ENCODE assay signal across 25 cellular contexts in genomic region chr9:135692410-135692809, GRCh38. TPM values are rescaled to one million over a fixed set of nuclear protein-coding genes. Genes with fewer than 3 reads are reported as not detected.
DNase-seq lines count a peak whose midpoint lies in the region; ATAC-seq and TF ChIP-seq lines count a peak whose summit lies in the region.
"Had no signal": no experiment of that assay in that cellular context is flagged by ENCODE, and none has a peak within 500 bp of the region (broad histone marks: within the 10 kb centered on the region; RNA-seq: fewer than 3 reads in every experiment).

No MANE protein-coding gene starts in this region.

- TF ChIP-seq CTCF in osteocyte (IDR thresholded peaks at IDR 0.05), result no peak

- intact Hi-C loops in head of caudate nucleus (cut with DNase I), result no loop called here

- H3K9ac ChIP-seq in GM23248, result no peak overlapping the region

- in situ Hi-C loops in GM23248 (cut with MboI), result no loop called here

- H3K4me2 ChIP-seq in GM23248 (ENCODE audit: unreplicated experiment), result no peak overlapping the region

- no peak overlapping the region for H2AFZ ChIP-seq in GM23248

- H3K4me1 ChIP-seq in GM23248 (ENCODE audit: insufficient read depth), result no peaks in the 10 kb centered on the region
- H3K4me1 ChIP-seq: foreskin keratinocyte, left ventricle myocardium inferior had no signal

- no peaks in the 10 kb centered on the region; the same call in 1 of the 2 replicates for H3K27me3 ChIP-seq in GM23248 (replicated peaks; ENCODE audit: insufficient read depth)

- H3K4me3 Mint-ChIP-seq in osteocyte (ENCODE audit: unreplicated experiment), result no peak overlapping the region
- H3K4me3 Mint-ChIP-seq: activated B cell treated with CpG ODN at 0.5 μM for 24 hours; activated CD4-positive, alpha-beta memory T cell treated with anti-CD3 and anti-CD28 coated beads, Interleukin-2, amount 10 ng/mL, durations not matched to agents 7 days and 5 days; activated naive CD4-positive, alpha-beta T cell treated with anti-CD3 and anti-CD28 coated beads, Interleukin-2, amount 50 U/mL, for 24 hours; T-helper 17 cell had no signal

- no peaks in the 10 kb centered on the region for H3K36me3 Mint-ChIP-seq in osteocyte (ENCODE audit: unreplicated experiment)
- H3K36me3 Mint-ChIP-seq: activated naive CD4-positive, alpha-beta T cell treated with anti-CD3 and anti-CD28 coated beads, Interleukin-2, amount 50 U/mL, for 24 hours had no signal

- H3K36me3 ChIP-seq in GM23248 (ENCODE audit: low read depth), result no peaks in the 10 kb centered on the region
- H3K36me3 ChIP-seq: left ventricle myocardium inferior had no signal

- H3K4me1 Mint-ChIP-seq in osteocyte (ENCODE audit: unreplicated experiment), result no peaks in the 10 kb centered on the region
- H3K4me1 Mint-ChIP-seq: activated B cell treated with CpG ODN at 0.5 μM for 24 hours; activated CD4-positive, alpha-beta memory T cell treated with anti-CD3 and anti-CD28 coated beads, Interleukin-2, amount 10 ng/mL, durations not matched to agents 7 days and 5 days; activated naive CD4-positive, alpha-beta T cell treated with anti-CD3 and anti-CD28 coated beads, Interleukin-2, amount 50 U/mL, for 24 hours had no signal

- H3K27ac Mint-ChIP-seq in osteocyte (ENCODE audit: unreplicated experiment), result no peak overlapping the region
- H3K27ac Mint-ChIP-seq: activated B cell treated with CpG ODN at 0.5 μM for 24 hours; activated CD4-positive, alpha-beta memory T cell treated with anti-CD3 and anti-CD28 coated beads, Interleukin-2, amount 10 ng/mL, durations not matched to agents 7 days and 5 days; activated naive CD4-positive, alpha-beta T cell treated with anti-CD3 and anti-CD28 coated beads, Interleukin-2, amount 50 U/mL, for 24 hours; T-helper 17 cell had no signal

- WGBS in GM23248 (ENCODE audit: low coverage in 1 of 2, low lambda C conversion rate in 2 of 2, missing lambda C conversion rate in 2 of 2), 2 experiments, result 45 to 50% methylated on average over 11 of the region's 11 CpGs

- H3K4me3 ChIP-seq in GM23248, result no peak overlapping the region
- H3K4me3 ChIP-seq: left ventricle myocardium inferior had no signal

- H3F3A ChIP-seq in GM23248 (ENCODE audit: insufficient read depth), result no peaks in the 10 kb centered on the region

- no peaks in the 10 kb centered on the region for H3K9me3 Mint-ChIP-seq in osteocyte (ENCODE audit: unreplicated experiment)
- H3K9me3 Mint-ChIP-seq: activated B cell treated with CpG ODN at 0.5 μM for 24 hours; activated CD4-positive, alpha-beta memory T cell treated with anti-CD3 and anti-CD28 coated beads, Interleukin-2, amount 10 ng/mL, durations not matched to agents 7 days and 5 days; activated naive CD4-positive, alpha-beta T cell treated with anti-CD3 and anti-CD28 coated beads, Interleukin-2, amount 50 U/mL, for 24 hours had no signal

- H4K20me1 ChIP-seq in GM23248 (ENCODE audit: insufficient read depth), result no peaks in the 10 kb centered on the region

- H3K27me3 Mint-ChIP-seq in osteocyte (ENCODE audit: unreplicated experiment), result no peaks in the 10 kb centered on the region
- H3K27me3 Mint-ChIP-seq: activated B cell treated with CpG ODN at 0.5 μM for 24 hours; activated CD4-positive, alpha-beta memory T cell treated with anti-CD3 and anti-CD28 coated beads, Interleukin-2, amount 10 ng/mL, durations not matched to agents 7 days and 5 days had no signal

- DNase-seq in GM23248 (peak; percentile 77), head of caudate nucleus (peak; percentile 61 to 94 (median 84)), occipital lobe (lab: John Stamatoyannopoulos, UW) (peak; percentile 64), SK-N-DZ (ENCODE audit: low spot score) (no peak), 8988T (no peak), osteocyte (ENCODE audit: extremely low spot score, unreplicated experiment) (no peak)
- DNase-seq: activated B cell treated with CpG ODN at 0.5 μM for 24 hours; activated CD4-positive, alpha-beta memory T cell treated with anti-CD3 and anti-CD28 coated beads, Interleukin-2, amount 10 ng/mL, durations not matched to agents 7 days and 5 days; activated T-cell treated with anti-CD3 and anti-CD28 coated beads, Interleukin-2, amount 50 U/mL, for 48 hours; cortex of kidney; foreskin keratinocyte; Kasumi-1; left ventricle myocardium inferior; NCI-H1105; NCI-H2107; NCI-H526; OCI-M1; T-helper 17 cell had no signal

- ATAC-seq in GM19023 (IDR thresholded peaks at IDR 0.05; ENCODE audit: unreplicated experiment), result no peak
- ATAC-seq: foreskin keratinocyte, T-helper 17 cell had no signal

- no peak overlapping the region for H3K27ac ChIP-seq in GM23248
- peak overlapping the region; percentile 85 for H3K27ac ChIP-seq in angular gyrus (ENCODE audit: low read depth, low read length)
- H3K27ac ChIP-seq: foreskin keratinocyte, left ventricle myocardium inferior had no signal

- H3K9me2 ChIP-seq in GM23248 (ENCODE audit: insufficient read depth), result no peaks in the 10 kb centered on the region

- no peaks in the 10 kb centered on the region for H3K79me2 ChIP-seq in GM23248 (ENCODE audit: insufficient read depth)

- no peaks in the 10 kb centered on the region for H3K9me3 ChIP-seq in GM23248 (ENCODE audit: low read depth)
- H3K9me3 ChIP-seq: left ventricle myocardium inferior had no signal

RNA-seq across cellular contexts. Expression of gene SOHLH1, which starts 6.9 kb away (rescaled TPM):
- not detected in 2 replicates for total RNA-seq in GM23248 (2014; rRNA removed; shearing (Covaris generic))
- not detected in 2 replicates for polyA plus RNA-seq in GM23248 (2016; fragmentation: Nextera tagmentation; extraction: Ambion mirVana)
- not detected for total RNA-seq in occipital lobe
- not detected in 2 replicates for polyA plus RNA-seq in SK-N-DZ (2014; cell fraction: cytosol; rRNA removed)
- polyA plus RNA-seq in SK-N-DZ (2014; cell fraction: nucleus; rRNA removed), result not detected in 2 replicates
- total RNA-seq in osteocyte, result not detected in 2 replicates
- total RNA-seq: activated B cell treated with CpG ODN at 0.5 μM for 24 hours; activated CD4-positive, alpha-beta memory T cell treated with anti-CD3 and anti-CD28 coated beads, Interleukin-2, amount 10 ng/mL, durations not matched to agents 7 days and 5 days; endothelial cell of umbilical vein; foreskin keratinocyte; HT-29; left ventricle myocardium inferior; T-helper 17 cell had no signal
- polyA plus RNA-seq: endothelial cell of umbilical vein, foreskin keratinocyte, neural cell had no signal

RNA-seq across cellular contexts. Expression of gene KCNT1, which starts 9.6 kb away (rescaled TPM):
- total RNA-seq in GM23248 (2014; rRNA removed; shearing (Covaris generic)), result not detected in 2 replicates
- polyA plus RNA-seq in GM23248 (2016; fragmentation: Nextera tagmentation; extraction: Ambion mirVana), result not detected in 2 replicates
- total RNA-seq in occipital lobe (2.7 TPM), osteocyte (not detected in 2 replicates)
- not detected in 2 replicates for polyA plus RNA-seq in SK-N-DZ (2014; cell fraction: cytosol; rRNA removed)
- polyA plus RNA-seq in SK-N-DZ (2014; cell fraction: nucleus; rRNA removed), result 0.08 TPM in 1 of 2 replicates, not detected in the other
- total RNA-seq: activated B cell treated with CpG ODN at 0.5 μM for 24 hours, endothelial cell of umbilical vein, foreskin keratinocyte, HT-29 had no signal
- polyA plus RNA-seq: endothelial cell of umbilical vein, foreskin keratinocyte had no signal

RNA-seq across cellular contexts. Expression of gene LCN9, which starts 29.3 kb away (rescaled TPM):
- not detected in 2 replicates for total RNA-seq in GM23248 (2014; rRNA removed; shearing (Covaris generic))
- polyA plus RNA-seq in GM23248 (2016; fragmentation: Nextera tagmentation; extraction: Ambion mirVana), result not detected in 2 replicates
- total RNA-seq in occipital lobe (not detected), osteocyte (not detected in 2 replicates)
- polyA plus RNA-seq in SK-N-DZ (2014; cell fraction: cytosol; rRNA removed), result not detected in 2 replicates
- polyA plus RNA-seq in SK-N-DZ (2014; cell fraction: nucleus; rRNA removed), result not detected in 2 replicates
- total RNA-seq: activated B cell treated with CpG ODN at 0.5 μM for 24 hours; activated CD4-positive, alpha-beta memory T cell treated with anti-CD3 and anti-CD28 coated beads, Interleukin-2, amount 10 ng/mL, durations not matched to agents 7 days and 5 days; endothelial cell of umbilical vein; foreskin keratinocyte; HT-29; left ventricle myocardium inferior; T-helper 17 cell had no signal
- polyA plus RNA-seq: endothelial cell of umbilical vein, foreskin keratinocyte, thymus had no signal

RNA-seq across cellular contexts. Expression of gene GLT6D1, which starts 53.1 kb away (rescaled TPM):
- not detected in 2 replicates for total RNA-seq in GM23248 (2014; rRNA removed; shearing (Covaris generic))
- polyA plus RNA-seq in GM23248 (2016; fragmentation: Nextera tagmentation; extraction: Ambion mirVana), result not detected in 2 replicates
- total RNA-seq in occipital lobe (not detected), osteocyte (not detected in 2 replicates)
- not detected in 2 replicates for polyA plus RNA-seq in SK-N-DZ (2014; cell fraction: cytosol; rRNA removed)
- not detected in 2 replicates for polyA plus RNA-seq in SK-N-DZ (2014; cell fraction: nucleus; rRNA removed)
- total RNA-seq: activated B cell treated with CpG ODN at 0.5 μM for 24 hours; activated CD4-positive, alpha-beta memory T cell treated with anti-CD3 and anti-CD28 coated beads, Interleukin-2, amount 10 ng/mL, durations not matched to agents 7 days and 5 days; endothelial cell of umbilical vein; foreskin keratinocyte; HT-29; left ventricle myocardium inferior; T-helper 17 cell had no signal
- polyA plus RNA-seq: endothelial cell of umbilical vein, foreskin keratinocyte, neural cell had no signal

Comparison
In these comparisons a context has a peak if more than half of its experiments do, and no peak if none do; other contexts are left out.
1. DNase-seq: peak in GM23248 (single experiment), head of caudate nucleus (42 of 42) and occipital lobe (single experiment); none in SK-N-DZ (single experiment), 8988T (single experiment) and osteocyte (single experiment).